ENCODE assay signal across 25 cellular contexts in the genomic region with DNA sequence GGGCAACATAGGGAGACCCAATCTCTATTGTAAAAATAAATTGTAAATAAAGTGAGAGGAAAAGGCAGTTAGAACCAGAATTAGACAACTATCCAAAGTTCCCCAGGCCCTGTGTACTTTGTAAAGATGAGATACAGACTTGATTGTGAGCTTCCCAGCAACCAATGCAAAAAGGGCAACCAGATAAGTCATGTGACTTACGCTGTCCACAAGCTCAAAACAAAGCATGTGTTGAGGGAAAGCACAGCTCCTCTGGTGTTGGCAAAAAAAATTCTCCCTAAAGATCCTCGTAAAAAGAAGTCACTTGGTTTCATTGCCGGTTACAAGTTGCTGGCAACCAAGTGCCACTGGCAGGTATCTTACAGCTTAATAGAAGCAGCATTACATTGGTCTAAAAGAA.
DNase-seq lines count a peak whose midpoint lies in the region; ATAC-seq, FAIRE-seq and TF ChIP-seq lines count a peak whose summit lies in the region.
"Had no signal": no experiment of that assay in that cellular context is flagged by ENCODE, and none has a peak within 500 bp of the region (broad histone marks: within the 10 kb centered on the region; RNA-seq: fewer than 3 reads in every experiment).

No MANE protein-coding gene starts in this region.

- no peaks in the 10 kb centered on the region for H3K9me1 ChIP-seq in K562 (ENCODE audit: control insufficient read depth, insufficient read depth, low read length)

- peak; percentile 33; the same call in 1 of the 3 replicates for ATAC-seq in K562

- TF ChIP-seq CTCF in Caco-2 (IDR thresholded peaks at IDR 0.05; ENCODE audit: insufficient read depth in 1 of 2, low read depth in 1 of 2, low read length in 1 of 2, severe bottlenecking in 1 of 2, unreplicated experiment in 1 of 2) (no peak), K562 (IDR thresholded peaks at IDR 0.05 in 2 of 3, conservative IDR thresholded peaks at IDR 0.05 in 1 of 3; ENCODE audit: insufficient read depth in 2 of 3, low read depth in 1 of 3, low read length in 3 of 3) (no peak), uterus (IDR thresholded peaks at IDR 0.05) (no peak), GM10248 (IDR thresholded peaks at IDR 0.05; ENCODE audit: control extremely low read depth, extremely low read depth, low read depth, missing control alignments) (no peak), GM10266 (IDR thresholded peaks at IDR 0.05; ENCODE audit: control insufficient read depth, insufficient read depth, low read depth, missing control alignments) (no peak)

- H3K4me1 ChIP-seq in Caco-2 = peaks cover 17% of the 10 kb centered on the region
- H3K4me1 ChIP-seq in K562 (replicated peaks in 1 of 2; ENCODE audit: control insufficient read depth in 2 of 2, insufficient read depth in 2 of 2, low read length in 2 of 2) = peaks cover 4 to 16% of the 10 kb centered on the region in 2 experiments; a peak in 3 of 5 replicates
- peaks cover 0 to 11% of the 10 kb centered on the region in 2 donors for H3K4me1 ChIP-seq in uterus

- H2AFZ ChIP-seq in K562 (ENCODE audit: low read depth, low read length) = no peak overlapping the region
- H2AFZ ChIP-seq: GM23248 had no signal

- no peaks in the 10 kb centered on the region for H3K27me3 Mint-ChIP-seq in Caco-2 (ENCODE audit: insufficient read depth, unreplicated experiment)
- H3K27me3 Mint-ChIP-seq: CD4-positive, CD25-positive, alpha-beta regulatory T cell; CD8-positive, alpha-beta memory T cell had no signal

- no peaks in the 10 kb centered on the region for H3K9me3 ChIP-seq in Caco-2
- H3K9me3 ChIP-seq in K562 (replicated peaks; ENCODE audit: control insufficient read depth, insufficient read depth, low read depth, low read length) = no peaks in the 10 kb centered on the region
- H3K9me3 ChIP-seq in uterus = no peaks in the 10 kb centered on the region

- POLR2A ChIA-PET in Caco-2 (lab: Charles Lee) (no interaction called here), K562 (lab: Yijun Ruan, JAX) (interaction anchor here (1.6 kb wide), 1 partner anchor 14 kb away, joined by 3 read pairs; no protein-coding TSS in a partner anchor), GM10248 (lab: Yijun Ruan, JAX) (no interaction called here)

- H3K9ac ChIP-seq in K562 (ENCODE audit: insufficient read depth in 1 of 2, low read depth in 2 of 2, low read length in 2 of 2) = no peak overlapping the region
- H3K9ac ChIP-seq: GM23248 had no signal

- intact Hi-C loops in Caco-2 (cut with micrococcal nuclease; ENCODE audit: unreplicated experiment) = no loop called here
- intact Hi-C loops in K562 (cut with micrococcal nuclease) = no loop called here
- intact Hi-C loops in uterus (cut with DNase I; ENCODE audit: low total_unique reads) = no loop called here

- H3K36me3 Mint-ChIP-seq in Caco-2 (ENCODE audit: insufficient read depth, unreplicated experiment) = peaks cover 48% of the 10 kb centered on the region

- no peak for TF ChIP-seq RAD21 in K562 (CRISPR knock-in tag; conservative IDR thresholded peaks at IDR 0.05 in 1 of 2, IDR thresholded peaks at IDR 0.05 in 1 of 2)

- H3K27ac Mint-ChIP-seq in Caco-2 (ENCODE audit: unreplicated experiment) = peak overlapping the region; percentile 14

- H4K20me1 ChIP-seq in K562 (replicated peaks; ENCODE audit: control insufficient read depth, insufficient read depth, low read length) = no peaks in the 10 kb centered on the region; the same call in 1 of the 2 replicates

- BruUV-seq in Caco-2 (replicated peaks; lab: Mats Ljungman, UMichigan) (no TSS peak), K562 (replicated peaks; lab: Mats Ljungman, UMichigan) (no TSS peak)

- H3K4me3 Mint-ChIP-seq in Caco-2 (ENCODE audit: unreplicated experiment) = no peak overlapping the region
- H3K4me3 Mint-ChIP-seq: CD4-positive, CD25-positive, alpha-beta regulatory T cell; CD8-positive, alpha-beta memory T cell had no signal

- 88% methylated on average over 3 of the region's 3 CpGs for WGBS in K562 (ENCODE audit: insufficient coverage, low coverage, missing lambda C conversion rate)

- H3K4me3 ChIP-seq in Caco-2 (ENCODE audit: low read depth, low read length) (no peak overlapping the region), K562 (no peak overlapping the region), uterus (no peak overlapping the region)
- H3K4me3 ChIP-seq: GM23248 had no signal

- no peak for TF ChIP-seq POLR2A in K562 (conservative IDR thresholded peaks at IDR 0.05)
- no peak for TF ChIP-seq POLR2A in uterus (IDR thresholded peaks at IDR 0.05)

- DNase-seq in Caco-2 (no peak), SK-MEL-5 (ENCODE audit: low read depth, low spot score) (peak; percentile 17), K562 (ENCODE audit: extremely low read depth in 1 of 4, low spot score in 3 of 4) (no peak), uterus (no peak), OCI-M2 (lab: John Stamatoyannopoulos, UW; ENCODE audit: unreplicated experiment) (no peak), GM10248 (ENCODE audit: extremely low spot score) (no peak), GM10266 (ENCODE audit: extremely low spot score) (no peak), germinal center (ENCODE audit: low spot score) (no peak)
- DNase-seq: C1 segment of cervical spinal cord; CD4-positive, CD25-positive, alpha-beta regulatory T cell; CD8-positive, alpha-beta memory T cell; COR-L47; DMS153; DMS79; GF-D8; GM23248; HCEC 1CT; IMR-90; Kasumi-1; KG1 had no signal

- peaks cover 9% of the 10 kb centered on the region; the same call in 2 of the 3 replicates for H3K79me2 ChIP-seq in K562 (ENCODE audit: control insufficient read depth, insufficient read depth, low read length)

- no peak for FAIRE-seq in K562 (lab: Jason Lieb, UNC)
- FAIRE-seq: A204.1, D721Med, GM12891, H54, HTR-8/SVneo had no signal

- in situ Hi-C loops in SK-MEL-5 (cut with HindIII; ENCODE audit: low pct_unique_long_range_greater_than_20kb, low sequenced_read_pairs) = no loop called here
- in situ Hi-C loops in K562 (cut with MboI) = no loop called here

- peaks cover 30% of the 10 kb centered on the region for H3K4me1 Mint-ChIP-seq in Caco-2 (ENCODE audit: low read depth, unreplicated experiment)

- no peak overlapping the region for H3K4me2 ChIP-seq in K562 (ENCODE audit: insufficient read depth, low read length)

- H3K9me3 Mint-ChIP-seq in Caco-2 (ENCODE audit: unreplicated experiment) = no peaks in the 10 kb centered on the region
- H3K9me3 Mint-ChIP-seq: CD8-positive, alpha-beta memory T cell had no signal

- no peaks in the 10 kb centered on the region for H3K27me3 ChIP-seq in Caco-2 (replicated peaks; ENCODE audit: control insufficient read depth, insufficient read depth, low read length)
- H3K27me3 ChIP-seq in K562 (ENCODE audit: control insufficient read depth in 2 of 2, insufficient read depth in 2 of 2, low read length in 2 of 2) = no peaks in the 10 kb centered on the region
- no peaks in the 10 kb centered on the region for H3K27me3 ChIP-seq in uterus

- CTCF ChIA-PET in Caco-2 (lab: Charles Lee) (no interaction called here), K562 (lab: Yijun Ruan, JAX; ENCODE audit: low intra/inter-chr PET ratio) (interaction anchor here (0.7 kb wide), 1 partner anchor 115 kb away, joined by 3 read pairs; no protein-coding TSS in a partner anchor), GM10248 (lab: Yijun Ruan, JAX) (no interaction called here)

- no peaks in the 10 kb centered on the region for H3K36me3 ChIP-seq in Caco-2 (ENCODE audit: control insufficient read depth, insufficient read depth, low read length)
- H3K36me3 ChIP-seq in K562 (ENCODE audit: control insufficient read depth, insufficient read depth, low read length) = no peaks in the 10 kb centered on the region
- no peaks in the 10 kb centered on the region for H3K36me3 ChIP-seq in uterus

- TF ChIP-seq EP300 in K562 (IDR thresholded peaks at IDR 0.05; ENCODE audit: low read length) = no peak

- no peak overlapping the region for H3K27ac ChIP-seq in K562 (ENCODE audit: extremely low read depth, low read depth, low read length)
- H3K27ac ChIP-seq in uterus = peak overlapping the region; percentile 78 to 79
- H3K27ac ChIP-seq: GM23248 had no signal

TF ChIP-seq in K562, 482 proteins besides CTCF, POLR2A, EP300 and RAD21 (continues in another document):
- TF ChIP-seq, protein P1, sequence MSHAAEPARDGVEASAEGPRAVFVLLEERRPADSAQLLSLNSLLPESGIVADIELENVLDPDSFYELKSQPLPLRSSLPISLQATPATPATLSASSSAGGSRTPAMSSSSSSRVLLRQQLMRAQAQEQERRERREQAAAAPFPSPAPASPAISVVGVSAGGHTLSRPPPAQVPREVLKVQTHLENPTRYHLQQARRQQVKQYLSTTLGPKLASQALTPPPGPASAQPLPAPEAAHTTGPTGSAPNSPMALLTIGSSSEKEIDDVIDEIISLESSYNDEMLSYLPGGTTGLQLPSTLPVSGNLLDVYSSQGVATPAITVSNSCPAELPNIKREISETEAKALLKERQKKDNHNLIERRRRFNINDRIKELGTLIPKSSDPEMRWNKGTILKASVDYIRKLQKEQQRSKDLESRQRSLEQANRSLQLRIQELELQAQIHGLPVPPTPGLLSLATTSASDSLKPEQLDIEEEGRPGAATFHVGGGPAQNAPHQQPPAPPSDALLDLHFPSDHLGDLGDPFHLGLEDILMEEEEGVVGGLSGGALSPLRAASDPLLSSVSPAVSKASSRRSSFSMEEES (CRISPR knock-in tag; IDR thresholded peaks at IDR 0.05) = peak; percentile 94
- TF ChIP-seq JUNB (CRISPR knock-in tag; conservative IDR thresholded peaks at IDR 0.05) (no peak), RAD51 (IDR thresholded peaks at IDR 0.05; ENCODE audit: borderline replicate concordance, low read depth) (peak; percentile 72), ZFP30 (CRISPR knock-in tag; IDR thresholded peaks at IDR 0.05; ENCODE audit: borderline replicate concordance) (no peak), TOE1 (IDR thresholded peaks at IDR 0.05; ENCODE audit: borderline replicate concordance) (peak; percentile 89; the same call in 1 of the 2 replicates), TOE1 (CRISPR knock-in tag; IDR thresholded peaks at IDR 0.05; ENCODE audit: borderline replicate concordance, low read depth) (no peak), TEAD4 (IDR thresholded peaks at IDR 0.05; ENCODE audit: low read length) (no peak), TEAD4 (CRISPR knock-in tag; IDR thresholded peaks at IDR 0.05; ENCODE audit: borderline replicate concordance) (no peak), PYGO2 (tag; IDR thresholded peaks at IDR 0.05) (no peak), ZNF696 (CRISPR knock-in tag; conservative IDR thresholded peaks at IDR 0.05) (no peak), CBX5 (IDR thresholded peaks at IDR 0.05; ENCODE audit: borderline replicate concordance, low read depth) (no peak), ELF1 (tag; IDR thresholded peaks at IDR 0.05) (no peak)
- TF ChIP-seq, protein P2, sequence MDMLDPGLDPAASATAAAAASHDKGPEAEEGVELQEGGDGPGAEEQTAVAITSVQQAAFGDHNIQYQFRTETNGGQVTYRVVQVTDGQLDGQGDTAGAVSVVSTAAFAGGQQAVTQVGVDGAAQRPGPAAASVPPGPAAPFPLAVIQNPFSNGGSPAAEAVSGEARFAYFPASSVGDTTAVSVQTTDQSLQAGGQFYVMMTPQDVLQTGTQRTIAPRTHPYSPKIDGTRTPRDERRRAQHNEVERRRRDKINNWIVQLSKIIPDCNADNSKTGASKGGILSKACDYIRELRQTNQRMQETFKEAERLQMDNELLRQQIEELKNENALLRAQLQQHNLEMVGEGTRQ (CRISPR knock-in tag; IDR thresholded peaks at IDR 0.05) = peak; percentile 58
